In the genomic region with DNA sequence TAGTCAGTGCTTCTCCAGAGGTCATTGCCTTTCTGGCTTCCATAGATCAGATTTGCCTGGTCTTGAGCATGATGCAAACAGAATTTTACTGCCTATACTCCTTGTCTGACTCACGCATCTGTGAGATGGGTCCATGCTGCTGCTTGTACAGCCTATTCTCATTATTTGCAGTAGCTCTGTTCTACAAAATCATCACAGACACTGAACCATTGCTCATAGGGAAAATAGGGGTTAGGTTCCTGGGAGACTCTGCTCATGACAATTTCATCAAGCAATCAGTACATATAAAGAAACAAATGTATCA, we compare ENCODE assay signal across 1 cellular context.
TF ChIP-seq lines count a peak whose summit lies in the region.

No MANE protein-coding gene starts in this region.

TF ChIP-seq in K562, 482 proteins besides CTCF, POLR2A, EP300 and RAD21:
- TF ChIP-seq, protein P1, sequence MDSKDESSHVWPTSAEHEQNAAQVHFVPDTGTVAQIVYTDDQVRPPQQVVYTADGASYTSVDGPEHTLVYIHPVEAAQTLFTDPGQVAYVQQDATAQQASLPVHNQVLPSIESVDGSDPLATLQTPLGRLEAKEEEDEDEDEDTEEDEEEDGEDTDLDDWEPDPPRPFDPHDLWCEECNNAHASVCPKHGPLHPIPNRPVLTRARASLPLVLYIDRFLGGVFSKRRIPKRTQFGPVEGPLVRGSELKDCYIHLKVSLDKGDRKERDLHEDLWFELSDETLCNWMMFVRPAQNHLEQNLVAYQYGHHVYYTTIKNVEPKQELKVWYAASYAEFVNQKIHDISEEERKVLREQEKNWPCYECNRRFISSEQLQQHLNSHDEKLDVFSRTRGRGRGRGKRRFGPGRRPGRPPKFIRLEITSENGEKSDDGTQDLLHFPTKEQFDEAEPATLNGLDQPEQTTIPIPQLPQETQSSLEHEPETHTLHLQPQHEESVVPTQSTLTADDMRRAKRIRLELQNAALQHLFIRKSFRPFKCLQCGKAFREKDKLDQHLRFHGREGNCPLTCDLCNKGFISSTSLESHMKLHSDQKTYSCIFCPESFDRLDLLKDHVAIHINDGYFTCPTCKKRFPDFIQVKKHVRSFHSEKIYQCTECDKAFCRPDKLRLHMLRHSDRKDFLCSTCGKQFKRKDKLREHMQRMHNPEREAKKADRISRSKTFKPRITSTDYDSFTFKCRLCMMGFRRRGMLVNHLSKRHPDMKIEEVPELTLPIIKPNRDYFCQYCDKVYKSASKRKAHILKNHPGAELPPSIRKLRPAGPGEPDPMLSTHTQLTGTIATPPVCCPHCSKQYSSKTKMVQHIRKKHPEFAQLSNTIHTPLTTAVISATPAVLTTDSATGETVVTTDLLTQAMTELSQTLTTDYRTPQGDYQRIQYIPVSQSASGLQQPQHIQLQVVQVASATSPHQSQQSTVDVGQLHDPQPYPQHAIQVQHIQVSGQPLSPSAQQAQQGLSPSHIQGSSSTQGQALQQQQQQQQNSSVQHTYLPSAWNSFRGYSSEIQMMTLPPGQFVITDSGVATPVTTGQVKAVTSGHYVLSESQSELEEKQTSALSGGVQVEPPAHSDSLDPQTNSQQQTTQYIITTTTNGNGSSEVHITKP (IDR thresholded peaks at IDR 0.05; ENCODE audit: partially characterized antibody): no peak
- 0 out of 2 replicates have a peak, but pooled peaks have one; percentile 4 for TF ChIP-seq LCOR (CRISPR knock-in tag; IDR thresholded peaks at IDR 0.05)
- TF ChIP-seq SETDB1 (IDR thresholded peaks at IDR 0.05; ENCODE audit: low read length): no peak
- TF ChIP-seq, protein P2, sequence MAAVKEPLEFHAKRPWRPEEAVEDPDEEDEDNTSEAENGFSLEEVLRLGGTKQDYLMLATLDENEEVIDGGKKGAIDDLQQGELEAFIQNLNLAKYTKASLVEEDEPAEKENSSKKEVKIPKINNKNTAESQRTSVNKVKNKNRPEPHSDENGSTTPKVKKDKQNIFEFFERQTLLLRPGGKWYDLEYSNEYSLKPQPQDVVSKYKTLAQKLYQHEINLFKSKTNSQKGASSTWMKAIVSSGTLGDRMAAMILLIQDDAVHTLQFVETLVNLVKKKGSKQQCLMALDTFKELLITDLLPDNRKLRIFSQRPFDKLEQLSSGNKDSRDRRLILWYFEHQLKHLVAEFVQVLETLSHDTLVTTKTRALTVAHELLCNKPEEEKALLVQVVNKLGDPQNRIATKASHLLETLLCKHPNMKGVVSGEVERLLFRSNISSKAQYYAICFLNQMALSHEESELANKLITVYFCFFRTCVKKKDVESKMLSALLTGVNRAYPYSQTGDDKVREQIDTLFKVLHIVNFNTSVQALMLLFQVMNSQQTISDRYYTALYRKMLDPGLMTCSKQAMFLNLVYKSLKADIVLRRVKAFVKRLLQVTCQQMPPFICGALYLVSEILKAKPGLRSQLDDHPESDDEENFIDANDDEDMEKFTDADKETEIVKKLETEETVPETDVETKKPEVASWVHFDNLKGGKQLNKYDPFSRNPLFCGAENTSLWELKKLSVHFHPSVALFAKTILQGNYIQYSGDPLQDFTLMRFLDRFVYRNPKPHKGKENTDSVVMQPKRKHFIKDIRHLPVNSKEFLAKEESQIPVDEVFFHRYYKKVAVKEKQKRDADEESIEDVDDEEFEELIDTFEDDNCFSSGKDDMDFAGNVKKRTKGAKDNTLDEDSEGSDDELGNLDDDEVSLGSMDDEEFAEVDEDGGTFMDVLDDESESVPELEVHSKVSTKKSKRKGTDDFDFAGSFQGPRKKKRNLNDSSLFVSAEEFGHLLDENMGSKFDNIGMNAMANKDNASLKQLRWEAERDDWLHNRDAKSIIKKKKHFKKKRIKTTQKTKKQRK (IDR thresholded peaks at IDR 0.05; ENCODE audit: borderline replicate concordance, low read depth, low read length): no peak
- peak; percentile 28 for TF ChIP-seq RBM25 (IDR thresholded peaks at IDR 0.05; ENCODE audit: low read depth, low read length, severe bottlenecking)
TF ChIP-seq in K562: peak in this region for 2.
